Comparison of ENCODE assay signal across 26 cellular contexts in the genomic region with DNA sequence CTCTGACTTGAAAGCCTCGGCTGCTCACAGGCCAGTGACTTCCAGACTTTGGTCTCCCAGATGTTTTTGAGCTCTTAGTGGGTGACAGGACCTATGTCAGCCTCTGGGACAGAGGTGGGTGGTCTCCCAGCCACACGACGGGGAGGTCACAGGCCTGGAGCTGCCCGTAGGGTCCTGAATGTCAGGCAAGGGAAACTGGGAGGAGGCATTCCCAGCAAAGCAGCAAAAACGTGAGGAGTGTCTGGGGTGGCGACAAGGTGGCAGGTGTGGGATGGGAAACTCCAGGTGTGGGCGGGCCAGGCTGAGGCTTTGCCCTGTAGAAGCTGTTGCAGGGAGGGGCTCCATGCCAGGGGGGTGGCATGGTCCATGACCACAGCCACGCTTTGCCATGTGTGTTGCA.
"Had no signal": no experiment of that assay in that cellular context is flagged by ENCODE, and none has a peak within 500 bp of the region (broad histone marks: within the 10 kb centered on the region; RNA-seq: fewer than 3 reads in every experiment).

No MANE protein-coding gene starts in this region.

- H3K36me3 Mint-ChIP-seq: activated CD8-positive, alpha-beta memory T cell treated with anti-CD3 and anti-CD28 coated beads, Interleukin-2, amount 10 ng/mL, durations not matched to agents 7 days and 5 days; activated naive CD4-positive, alpha-beta T cell treated with anti-CD3 and anti-CD28 coated beads, Interleukin-2, amount 50 U/mL, for 72 hours; T-cell had no signal

- H3K9ac ChIP-seq: KMS-11 had no signal

- H3K36me3 ChIP-seq: brain microvascular endothelial cell had no signal

- H3K4me1 Mint-ChIP-seq: activated B cell treated with CpG ODN at 0.5 μM for 24 hours; activated CD4-positive, alpha-beta T cell treated with anti-CD3 and anti-CD28 coated beads, Interleukin-2, amount 10 ng/mL, durations not matched to agents 24 days and 14 days; activated CD8-positive, alpha-beta memory T cell treated with anti-CD3 and anti-CD28 coated beads, Interleukin-2, amount 10 ng/mL, durations not matched to agents 7 days and 5 days; activated naive CD8-positive, alpha-beta T cell treated with anti-CD3 and anti-CD28 coated beads, Interleukin-2, amount 50 U/mL, for 24 hours had no signal

- H3K27me3 ChIP-seq: brain microvascular endothelial cell had no signal

- H3K4me2 ChIP-seq: KMS-11 had no signal

- DNase-seq: activated B cell treated with CpG ODN at 0.5 μM for 24 hours; activated CD4-positive, alpha-beta T cell treated with anti-CD3 and anti-CD28 coated beads for 1 hour; activated CD4-positive, alpha-beta T cell treated with anti-CD3 and anti-CD28 coated beads, Interleukin-2, amount 10 ng/mL, durations not matched to agents 24 days and 14 days; activated CD4-positive, alpha-beta T cell treated with anti-CD3 and anti-CD28 coated beads, Interleukin-2, amount 50 U/mL, for 48 hours; activated CD8-positive, alpha-beta memory T cell treated with anti-CD3 and anti-CD28 coated beads, Interleukin-2, amount 10 ng/mL, durations not matched to agents 7 days and 5 days; activated naive CD4-positive, alpha-beta T cell treated with Interleukin-2 at 50 U/mL for 16 hours; activated naive CD8-positive, alpha-beta T cell treated with anti-CD3 and anti-CD28 coated beads, Interleukin-2, amount 50 U/mL, for 24 hours; activated T-cell treated with anti-CD3 and anti-CD28 coated beads, Interleukin-2, amount 50 U/mL, for 24 hours; amniotic stem cell; brain microvascular endothelial cell; NCI-H1105 treated with DMSO at 0.1 percent for 48 hours; NCI-H1436 treated with DMSO at 0.1 percent for 48 hours; NCI-H187; NCI-H2081; NCI-H510A treated with DMSO at 0.1 percent for 48 hours; NCI-H69; NK-92 treated with Interleukin-12 subunit alpha and Interleukin-12 subunit beta, amount 100 ng/mL, for 24 hours; OCI-M1; SIG-M5; T-helper 2 cell; T1000 had no signal

- H3K27ac Mint-ChIP-seq: activated B cell treated with CpG ODN at 0.5 μM for 24 hours; activated CD4-positive, alpha-beta T cell treated with anti-CD3 and anti-CD28 coated beads, Interleukin-2, amount 10 ng/mL, durations not matched to agents 24 days and 14 days; activated CD8-positive, alpha-beta memory T cell treated with anti-CD3 and anti-CD28 coated beads, Interleukin-2, amount 10 ng/mL, durations not matched to agents 7 days and 5 days; activated naive CD4-positive, alpha-beta T cell treated with anti-CD3 and anti-CD28 coated beads, Interleukin-2, amount 50 U/mL, for 72 hours; activated naive CD8-positive, alpha-beta T cell treated with anti-CD3 and anti-CD28 coated beads, Interleukin-2, amount 50 U/mL, for 24 hours; activated T-cell treated with anti-CD3 and anti-CD28 coated beads, Interleukin-2, amount 50 U/mL, for 24 hours; T-cell had no signal

- H3K27ac ChIP-seq: brain microvascular endothelial cell, KMS-11 had no signal

- H3K9me3 Mint-ChIP-seq: activated B cell treated with CpG ODN at 0.5 μM for 24 hours; activated CD4-positive, alpha-beta T cell treated with anti-CD3 and anti-CD28 coated beads, Interleukin-2, amount 10 ng/mL, durations not matched to agents 24 days and 14 days; activated naive CD4-positive, alpha-beta T cell treated with anti-CD3 and anti-CD28 coated beads, Interleukin-2, amount 50 U/mL, for 72 hours; activated naive CD8-positive, alpha-beta T cell treated with anti-CD3 and anti-CD28 coated beads, Interleukin-2, amount 50 U/mL, for 24 hours; activated T-cell treated with anti-CD3 and anti-CD28 coated beads, Interleukin-2, amount 50 U/mL, for 24 hours; T-cell had no signal

- FAIRE-seq: RCC 7860, TTC549 had no signal

- ATAC-seq: activated CD8-positive, alpha-beta memory T cell treated with anti-CD3 and anti-CD28 coated beads, Interleukin-2, amount 10 ng/mL, durations not matched to agents 7 days and 5 days; activated naive CD4-positive, alpha-beta T cell treated with anti-CD3 and anti-CD28 coated beads, Interleukin-2, amount 50 U/mL, for 72 hours; activated naive CD8-positive, alpha-beta T cell treated with anti-CD3 and anti-CD28 coated beads, Interleukin-2, amount 50 U/mL, for 24 hours; T-cell had no signal

- H3K4me3 Mint-ChIP-seq: activated B cell treated with CpG ODN at 0.5 μM for 24 hours; activated CD4-positive, alpha-beta T cell treated with anti-CD3 and anti-CD28 coated beads, Interleukin-2, amount 10 ng/mL, durations not matched to agents 24 days and 14 days; activated CD8-positive, alpha-beta memory T cell treated with anti-CD3 and anti-CD28 coated beads, Interleukin-2, amount 10 ng/mL, durations not matched to agents 7 days and 5 days; activated naive CD8-positive, alpha-beta T cell treated with anti-CD3 and anti-CD28 coated beads, Interleukin-2, amount 50 U/mL, for 24 hours; activated T-cell treated with anti-CD3 and anti-CD28 coated beads, Interleukin-2, amount 50 U/mL, for 24 hours; T-cell had no signal
